35 cellular contexts compared by ENCODE assay signal in genomic region chr1:229007701-229008100, GRCh38.
"Had no signal": no experiment of that assay in that cellular context is flagged by ENCODE, and none has a peak within 500 bp of the region (broad histone marks: within the 10 kb centered on the region; RNA-seq: fewer than 3 reads in every experiment).

No MANE protein-coding gene starts in this region.

- H3K4me3 ChIP-seq: adrenal gland, body of pancreas, breast epithelium had no signal

- H3K9me3 ChIP-seq: adrenal gland, body of pancreas, breast epithelium had no signal

- H3K4me3 Mint-ChIP-seq: activated B cell treated with CpG ODN at 0.5 μM for 24 hours; activated CD4-positive, alpha-beta memory T cell treated with anti-CD3 and anti-CD28 coated beads for 36 hours; activated CD4-positive, alpha-beta T cell treated with anti-CD3 and anti-CD28 coated beads, Interleukin-2, amount 10 ng/mL, durations not matched to agents 24 days and 14 days; activated CD8-positive, alpha-beta memory T cell treated with anti-CD3 and anti-CD28 coated beads, Interleukin-2, amount 10 ng/mL, durations not matched to agents 7 days and 5 days; activated CD8-positive, alpha-beta T cell treated with anti-CD3 and anti-CD28 coated beads for 36 hours; activated naive CD4-positive, alpha-beta T cell treated with anti-CD3 and anti-CD28 coated beads for 36 hours; activated naive CD8-positive, alpha-beta T cell treated with anti-CD3 and anti-CD28 coated beads for 36 hours; activated T-cell treated with anti-CD3 and anti-CD28 coated beads, Interleukin-2, amount 50 U/mL, for 24 hours; activated T-helper 1 cell treated with anti-CD3 and anti-CD28 coated beads, Interleukin-12 subunit alpha, Interleukin-12 subunit beta, Interleukin-2, Interleukin-4 antibody, amounts not matched to agents 30 ng/mL and 10 ng/mL and 1 ng/mL, durations not matched to agents 14 hours and 24 hours and 36 hours; activated T-helper 17 cell treated with anti-CD3 and anti-CD28 coated beads, Interleukin-2, amount 50 U/mL, for 72 hours; T-helper 1 cell treated with Interleukin-12 subunit alpha and Interleukin-12 subunit beta and Interleukin-4 antibody, amounts not matched to agents 30 μg/mL and 1 μg/mL, for 36 hours; T-helper 2 cell treated with Interferon-gamma antibody and Interleukin-4, amounts not matched to agents 5 μg/mL and 100 μg/mL, for 36 hours had no signal

- H3K27me3 Mint-ChIP-seq: activated CD4-positive, alpha-beta memory T cell treated with anti-CD3 and anti-CD28 coated beads for 36 hours; activated CD8-positive, alpha-beta T cell treated with anti-CD3 and anti-CD28 coated beads for 36 hours; activated naive CD8-positive, alpha-beta T cell treated with anti-CD3 and anti-CD28 coated beads for 36 hours; activated T-cell treated with anti-CD3 and anti-CD28 coated beads, Interleukin-2, amount 50 U/mL, for 24 hours; activated T-helper 17 cell treated with anti-CD3 and anti-CD28 coated beads, Interleukin-2, amount 50 U/mL, for 72 hours had no signal

- H3K4me1 Mint-ChIP-seq: activated B cell treated with CpG ODN at 0.5 μM for 24 hours; activated CD4-positive, alpha-beta T cell treated with anti-CD3 and anti-CD28 coated beads, Interleukin-2, amount 10 ng/mL, durations not matched to agents 24 days and 14 days; activated CD8-positive, alpha-beta memory T cell treated with anti-CD3 and anti-CD28 coated beads, Interleukin-2, amount 10 ng/mL, durations not matched to agents 7 days and 5 days; activated naive CD8-positive, alpha-beta T cell treated with anti-CD3 and anti-CD28 coated beads for 36 hours; activated T-helper 17 cell treated with anti-CD3 and anti-CD28 coated beads, Interleukin-2, amount 50 U/mL, for 72 hours had no signal

- H3K4me1 ChIP-seq: adrenal gland, body of pancreas, breast epithelium had no signal

- H3K9me3 Mint-ChIP-seq: activated B cell treated with CpG ODN at 0.5 μM for 24 hours; activated CD4-positive, alpha-beta memory T cell treated with anti-CD3 and anti-CD28 coated beads for 36 hours; activated CD4-positive, alpha-beta T cell treated with anti-CD3 and anti-CD28 coated beads, Interleukin-2, amount 10 ng/mL, durations not matched to agents 24 days and 14 days; activated CD8-positive, alpha-beta T cell treated with anti-CD3 and anti-CD28 coated beads for 36 hours; activated naive CD4-positive, alpha-beta T cell treated with anti-CD3 and anti-CD28 coated beads for 36 hours; activated naive CD4-positive, alpha-beta T cell treated with anti-CD3 and anti-CD28 coated beads, Interleukin-2, amount 50 U/mL, for 72 hours; activated naive CD8-positive, alpha-beta T cell treated with anti-CD3 and anti-CD28 coated beads for 36 hours; activated T-cell treated with anti-CD3 and anti-CD28 coated beads, Interleukin-2, amount 50 U/mL, for 24 hours; activated T-helper 1 cell treated with anti-CD3 and anti-CD28 coated beads, Interleukin-12 subunit alpha, Interleukin-12 subunit beta, Interleukin-2, Interleukin-4 antibody, amounts not matched to agents 30 ng/mL and 10 ng/mL and 1 ng/mL, durations not matched to agents 14 hours and 24 hours and 36 hours; activated T-helper 17 cell treated with anti-CD3 and anti-CD28 coated beads, Interleukin-2, amount 50 U/mL, for 72 hours; T-helper 1 cell treated with Interleukin-12 subunit alpha and Interleukin-12 subunit beta and Interleukin-4 antibody, amounts not matched to agents 30 μg/mL and 1 μg/mL, for 36 hours; T-helper 2 cell treated with Interferon-gamma antibody and Interleukin-4, amounts not matched to agents 5 μg/mL and 100 μg/mL, for 36 hours had no signal

- H3K36me3 ChIP-seq: adrenal gland, brain microvascular endothelial cell, breast epithelium had no signal

- H3K27ac ChIP-seq: adrenal gland, body of pancreas, brain microvascular endothelial cell, breast epithelium, VCaP had no signal

- H3K27ac Mint-ChIP-seq: activated B cell treated with CpG ODN at 0.5 μM for 24 hours; activated CD4-positive, alpha-beta memory T cell treated with anti-CD3 and anti-CD28 coated beads for 36 hours; activated CD4-positive, alpha-beta T cell treated with anti-CD3 and anti-CD28 coated beads, Interleukin-2, amount 10 ng/mL, durations not matched to agents 24 days and 14 days; activated CD8-positive, alpha-beta memory T cell treated with anti-CD3 and anti-CD28 coated beads, Interleukin-2, amount 10 ng/mL, durations not matched to agents 7 days and 5 days; activated CD8-positive, alpha-beta T cell treated with anti-CD3 and anti-CD28 coated beads for 36 hours; activated naive CD4-positive, alpha-beta T cell treated with anti-CD3 and anti-CD28 coated beads for 36 hours; activated naive CD4-positive, alpha-beta T cell treated with anti-CD3 and anti-CD28 coated beads, Interleukin-2, amount 50 U/mL, for 72 hours; activated naive CD8-positive, alpha-beta T cell treated with anti-CD3 and anti-CD28 coated beads for 36 hours; activated T-cell treated with anti-CD3 and anti-CD28 coated beads, Interleukin-2, amount 50 U/mL, for 24 hours; activated T-helper 1 cell treated with anti-CD3 and anti-CD28 coated beads, Interleukin-12 subunit alpha, Interleukin-12 subunit beta, Interleukin-2, Interleukin-4 antibody, amounts not matched to agents 30 ng/mL and 10 ng/mL and 1 ng/mL, durations not matched to agents 14 hours and 24 hours and 36 hours; activated T-helper 17 cell treated with anti-CD3 and anti-CD28 coated beads, Interleukin-2, amount 50 U/mL, for 72 hours; T-helper 1 cell treated with Interleukin-12 subunit alpha and Interleukin-12 subunit beta and Interleukin-4 antibody, amounts not matched to agents 30 μg/mL and 1 μg/mL, for 36 hours; T-helper 2 cell treated with Interferon-gamma antibody and Interleukin-4, amounts not matched to agents 5 μg/mL and 100 μg/mL, for 36 hours had no signal

- DNase-seq: activated B cell treated with CpG ODN at 0.5 μM for 24 hours; activated CD4-positive, alpha-beta memory T cell treated with anti-CD3 and anti-CD28 coated beads for 36 hours; activated CD4-positive, alpha-beta T cell treated with anti-CD3 and anti-CD28 coated beads for 4 hours; activated CD4-positive, alpha-beta T cell treated with anti-CD3 and anti-CD28 coated beads, Interleukin-2, amount 10 ng/mL, durations not matched to agents 24 days and 14 days; activated CD4-positive, alpha-beta T cell treated with anti-CD3 and anti-CD28 coated beads, Interleukin-2, amount 50 U/mL, for 1 hour; activated CD4-positive, alpha-beta T cell treated with anti-CD3 and anti-CD28 coated beads, Interleukin-2, amount 50 U/mL, for 4 hours; activated CD4-positive, CD25-positive, alpha-beta regulatory T cell treated with anti-CD3 and anti-CD28 coated beads, Interleukin-2, amount 50 U/mL, for 72 hours; activated CD8-positive, alpha-beta memory T cell treated with anti-CD3 and anti-CD28 coated beads for 24 hours; activated CD8-positive, alpha-beta memory T cell treated with anti-CD3 and anti-CD28 coated beads, Interleukin-2, amount 10 ng/mL, durations not matched to agents 7 days and 5 days; activated CD8-positive, alpha-beta memory T cell treated with anti-CD3 and anti-CD28 coated beads, Interleukin-2, amount 50 U/mL, for 48 hours; activated CD8-positive, alpha-beta T cell treated with anti-CD3 and anti-CD28 coated beads for 36 hours; activated effector memory CD4-positive, alpha-beta T cell treated with anti-CD3 and anti-CD28 coated beads, Interleukin-2, amount 50 U/mL, for 16 hours; activated gamma-delta T cell treated with Interleukin-2 at 50 U/mL for 16 hours; activated naive CD4-positive, alpha-beta T cell; activated naive CD4-positive, alpha-beta T cell treated with anti-CD3 and anti-CD28 coated beads for 36 hours; activated naive CD4-positive, alpha-beta T cell treated with anti-CD3 and anti-CD28 coated beads, Interleukin-2, amount 50 U/mL, for 16 hours; activated naive CD8-positive, alpha-beta T cell treated with anti-CD3 and anti-CD28 coated beads for 36 hours; activated T-cell treated with anti-CD3 and anti-CD28 coated beads, Interleukin-2, amount 50 U/mL, for 24 hours; adrenal gland; amniotic stem cell; aorta; body of pancreas; brain microvascular endothelial cell; central memory CD4-positive, alpha-beta T cell; SW 1271; T-helper 1 cell; T-helper 2 cell; T-helper 9 cell had no signal

- H3K27me3 ChIP-seq: adrenal gland, body of pancreas, brain microvascular endothelial cell, breast epithelium had no signal

- H3K36me3 Mint-ChIP-seq: activated CD4-positive, alpha-beta memory T cell treated with anti-CD3 and anti-CD28 coated beads for 36 hours; activated CD8-positive, alpha-beta memory T cell treated with anti-CD3 and anti-CD28 coated beads, Interleukin-2, amount 10 ng/mL, durations not matched to agents 7 days and 5 days; activated naive CD4-positive, alpha-beta T cell treated with anti-CD3 and anti-CD28 coated beads, Interleukin-2, amount 50 U/mL, for 72 hours; activated naive CD8-positive, alpha-beta T cell treated with anti-CD3 and anti-CD28 coated beads for 36 hours had no signal

- ATAC-seq: activated CD8-positive, alpha-beta memory T cell treated with anti-CD3 and anti-CD28 coated beads, Interleukin-2, amount 10 ng/mL, durations not matched to agents 7 days and 5 days; activated CD8-positive, alpha-beta T cell treated with anti-CD3 and anti-CD28 coated beads for 36 hours; activated naive CD4-positive, alpha-beta T cell treated with anti-CD3 and anti-CD28 coated beads, Interleukin-2, amount 50 U/mL, for 72 hours; activated T-helper 17 cell treated with anti-CD3 and anti-CD28 coated beads, Interleukin-2, amount 50 U/mL, for 72 hours; body of pancreas had no signal
